ENCODE assay signal across 10 cellular contexts in genomic region chr3:188205992-188206416, GRCh38. TPM values are rescaled to one million over a fixed set of nuclear protein-coding genes. Genes with fewer than 3 reads are reported as not detected.
DNase-seq lines count a peak whose midpoint lies in the region; ATAC-seq and TF ChIP-seq lines count a peak whose summit lies in the region.
"Had no signal": no experiment of that assay in that cellular context is flagged by ENCODE, and none has a peak within 500 bp of the region (broad histone marks: within the 10 kb centered on the region; RNA-seq: fewer than 3 reads in every experiment).

No MANE protein-coding gene starts in this region.

- no peaks in the 10 kb centered on the region for H3K9me3 Mint-ChIP-seq in activated CD4-positive, alpha-beta T cell treated with anti-CD3 and anti-CD28 coated beads, Interleukin-2, amount 10 ng/mL, durations not matched to agents 7 days and 5 days
- H3K9me3 Mint-ChIP-seq: activated naive CD4-positive, alpha-beta T cell treated with anti-CD3 and anti-CD28 coated beads, Interleukin-2, amount 50 U/mL, for 24 hours had no signal

- H3K4me1 Mint-ChIP-seq in activated CD4-positive, alpha-beta T cell treated with anti-CD3 and anti-CD28 coated beads, Interleukin-2, amount 10 ng/mL, durations not matched to agents 7 days and 5 days = peaks cover 7% of the 10 kb centered on the region

- H3K4me2 ChIP-seq in hepatocyte = no peak overlapping the region

- H3K27me3 ChIP-seq in hepatocyte (no peaks in the 10 kb centered on the region), thoracic aorta (replicated peaks; ENCODE audit: insufficient read depth) (no peaks in the 10 kb centered on the region)

- peak; percentile 33 for ATAC-seq in SK-N-SH treated with all-trans-retinoic acid at 6 μM for 48 hours
- ATAC-seq in thoracic aorta (ENCODE audit: insufficient number of reproducible peaks, low FRiP score, low read depth) = no peak
- ATAC-seq in GM18858 (IDR thresholded peaks at IDR 0.05; ENCODE audit: unreplicated experiment) = no peak
- ATAC-seq in HG02678 (IDR thresholded peaks at IDR 0.05; ENCODE audit: unreplicated experiment) = no peak

- H3K9me3 ChIP-seq in hepatocyte (ENCODE audit: low read depth) (no peaks in the 10 kb centered on the region), thoracic aorta (no peaks in the 10 kb centered on the region)

- TF ChIP-seq CTCF in hepatocyte (IDR thresholded peaks at IDR 0.05; ENCODE audit: poor library complexity) = peak; percentile 26
- peak; percentile 20 for TF ChIP-seq CTCF in thoracic aorta (IDR thresholded peaks at IDR 0.05)

- H2AFZ ChIP-seq in hepatocyte = no peak overlapping the region

- H3K27ac ChIP-seq in hepatocyte (no peak overlapping the region), thoracic aorta (peak overlapping the region; percentile 5 to 98)

- CTCF ChIA-PET in activated CD4-positive, alpha-beta T cell treated with anti-CD3 and anti-CD28 coated beads, Interleukin-2, amount 10 ng/mL, durations not matched to agents 7 days and 5 days (lab: Charles Lee) = interaction anchor here (0.8 to 2.6 kb wide), 5 partner anchors 12 to 835 kb away, joined by 3 to 11 read pairs (median 3); no protein-coding TSS in a partner anchor

- H3K36me3 ChIP-seq in hepatocyte (replicated peaks; ENCODE audit: insufficient read depth, low read depth) (no peaks in the 10 kb centered on the region), thoracic aorta (no peaks in the 10 kb centered on the region)

- peaks cover 3% of the 10 kb centered on the region for H4K20me1 ChIP-seq in hepatocyte (ENCODE audit: insufficient read depth, poor library complexity, severe bottlenecking)

- no peak overlapping the region for H3K4me3 ChIP-seq in hepatocyte
- H3K4me3 ChIP-seq in thoracic aorta = no peak overlapping the region

- POLR2A ChIA-PET in activated CD4-positive, alpha-beta T cell treated with anti-CD3 and anti-CD28 coated beads, Interleukin-2, amount 10 ng/mL, durations not matched to agents 7 days and 5 days (lab: Charles Lee) = interaction anchor here (0.6 kb wide), 1 partner anchor 837 kb away, joined by 3 read pairs; no protein-coding TSS in a partner anchor

- DNase-seq in DMS 273 (lab: John Stamatoyannopoulos, UW; ENCODE audit: unreplicated experiment) = peak; percentile 25
- no peak for DNase-seq in DMS 273 treated with DMSO at 0.1 percent for 48 hours (lab: John Stamatoyannopoulos, UW)
- DNase-seq in hepatocyte (ENCODE audit: low spot score) = peak; percentile 47
- no peak for DNase-seq in thoracic aorta (ENCODE audit: low spot score)
- no peak for DNase-seq in activated CD4-positive, alpha-beta T cell treated with anti-CD3 and anti-CD28 coated beads, Interleukin-2, amount 10 ng/mL, durations not matched to agents 7 days and 5 days
- DNase-seq: activated CD4-positive, alpha-beta T cell treated with anti-CD3 and anti-CD28 coated beads, Interleukin-2, amount 10 ng/mL, durations not matched to agents 24 days and 14 days had no signal

- H3K4me3 Mint-ChIP-seq in activated CD4-positive, alpha-beta T cell treated with anti-CD3 and anti-CD28 coated beads, Interleukin-2, amount 10 ng/mL, durations not matched to agents 7 days and 5 days = no peak overlapping the region
- H3K4me3 Mint-ChIP-seq: activated CD4-positive, alpha-beta T cell treated with anti-CD3 and anti-CD28 coated beads, Interleukin-2, amount 10 ng/mL, durations not matched to agents 24 days and 14 days; activated naive CD4-positive, alpha-beta T cell treated with anti-CD3 and anti-CD28 coated beads, Interleukin-2, amount 50 U/mL, for 24 hours had no signal

- no peaks in the 10 kb centered on the region for H3K9me2 ChIP-seq in hepatocyte (replicated peaks; ENCODE audit: insufficient read depth)

- no peak overlapping the region for H3K27ac Mint-ChIP-seq in activated CD4-positive, alpha-beta T cell treated with anti-CD3 and anti-CD28 coated beads, Interleukin-2, amount 10 ng/mL, durations not matched to agents 7 days and 5 days
- H3K27ac Mint-ChIP-seq: activated CD4-positive, alpha-beta T cell treated with anti-CD3 and anti-CD28 coated beads, Interleukin-2, amount 10 ng/mL, durations not matched to agents 24 days and 14 days; activated naive CD4-positive, alpha-beta T cell treated with anti-CD3 and anti-CD28 coated beads, Interleukin-2, amount 50 U/mL, for 24 hours had no signal

- peaks cover 29% of the 10 kb centered on the region for H3K36me3 Mint-ChIP-seq in activated CD4-positive, alpha-beta T cell treated with anti-CD3 and anti-CD28 coated beads, Interleukin-2, amount 10 ng/mL, durations not matched to agents 7 days and 5 days (ENCODE audit: low read depth)

- H3K4me1 ChIP-seq in hepatocyte (ENCODE audit: insufficient read depth) = peaks cover 16% of the 10 kb centered on the region
- peaks cover 32 to 76% of the 10 kb centered on the region in 2 donors for H3K4me1 ChIP-seq in thoracic aorta (ENCODE audit: control insufficient read depth in 1 of 2, low read depth in 2 of 2)

- WGBS in hepatocyte (ENCODE audit: low lambda C conversion rate, missing lambda C conversion rate) = 88% methylated on average over 7 of the region's 7 CpGs

- H3K27me3 Mint-ChIP-seq in activated CD4-positive, alpha-beta T cell treated with anti-CD3 and anti-CD28 coated beads, Interleukin-2, amount 10 ng/mL, durations not matched to agents 7 days and 5 days = no peaks in the 10 kb centered on the region
- H3K27me3 Mint-ChIP-seq: activated CD4-positive, alpha-beta T cell treated with anti-CD3 and anti-CD28 coated beads, Interleukin-2, amount 10 ng/mL, durations not matched to agents 24 days and 14 days; activated naive CD4-positive, alpha-beta T cell treated with anti-CD3 and anti-CD28 coated beads, Interleukin-2, amount 50 U/mL, for 24 hours had no signal

- H3K79me2 ChIP-seq in hepatocyte = peaks cover 91% of the 10 kb centered on the region

TF ChIP-seq in SK-N-SH treated with all-trans-retinoic acid at 6 μM for 48 hours, 23 proteins besides CTCF, POLR2A, EP300 and RAD21:
- TF ChIP-seq PPARA (CRISPR knock-in tag; IDR thresholded peaks at IDR 0.05; ENCODE audit: borderline replicate concordance) (no peak), CSDC2 (CRISPR knock-in tag; IDR thresholded peaks at IDR 0.05) (no peak), ISL1 (CRISPR knock-in tag; IDR thresholded peaks at IDR 0.05) (no peak)

RNA-seq across cellular contexts. Expression of gene LPP, which starts 52.0 kb away (rescaled TPM):
- total RNA-seq in hepatocyte = 67.7 and 73.8 TPM in 2 replicates
- 46.9 and 53.2 TPM in 2 replicates for polyA plus RNA-seq in hepatocyte
- total RNA-seq in thoracic aorta = 1,000 to 10,000 TPM; 1,568 to 1,607 TPM
- total RNA-seq in activated CD4-positive, alpha-beta T cell treated with anti-CD3 and anti-CD28 coated beads, Interleukin-2, amount 10 ng/mL, durations not matched to agents 7 days and 5 days = 10 to 100 TPM; 63.6 to 70.3 TPM

Comparison
In these comparisons a context has a peak if more than half of its experiments do, and no peak if none do; other contexts are left out.
1. DNase-seq: peak in DMS 273 (single experiment) and hepatocyte (single experiment); none in DMS 273 treated with DMSO at 0.1 percent for 48 hours (single experiment), thoracic aorta (single experiment) and activated CD4-positive, alpha-beta T cell treated with anti-CD3 and anti-CD28 coated beads, Interleukin-2, amount 10 ng/mL, durations not matched to agents 7 days and 5 days (single experiment).
2. RNA of gene LPP, which starts 52.0 kb away (total RNA-seq): 1,568 to 1,607 TPM in thoracic aorta; 67.7 to 73.8 TPM in hepatocyte and 63.6 to 70.3 TPM in activated CD4-positive, alpha-beta T cell treated with anti-CD3 and anti-CD28 coated beads, Interleukin-2, amount 10 ng/mL, durations not matched to agents 7 days and 5 days; every median in the first group is over 10 times any median in the second.